ENCODE assay signal across 19 cellular contexts in the genomic region with DNA sequence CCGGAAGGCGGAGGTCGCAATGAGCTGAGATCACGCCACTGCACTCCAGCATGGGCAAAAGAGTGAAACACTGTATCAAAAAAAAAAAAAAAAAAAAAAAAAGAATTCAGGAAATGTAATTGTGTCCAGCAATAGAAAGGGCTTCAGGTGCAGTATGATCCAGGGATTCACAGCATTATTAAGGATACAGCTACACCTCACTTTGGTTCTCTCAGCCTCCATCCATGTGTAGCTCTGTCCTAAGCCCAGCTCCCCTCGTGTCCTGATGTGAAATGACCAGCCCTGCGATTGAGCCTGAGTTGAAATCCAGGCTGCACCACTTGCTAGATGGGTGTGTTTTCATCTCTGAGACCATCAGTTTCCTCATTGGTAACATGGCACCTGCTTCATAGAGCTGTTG. TPM values are rescaled to one million over a fixed set of nuclear protein-coding genes. Genes with fewer than 3 reads are reported as not detected.
"Had no signal": no experiment of that assay in that cellular context is flagged by ENCODE, and none has a peak within 500 bp of the region (broad histone marks: within the 10 kb centered on the region; RNA-seq: fewer than 3 reads in every experiment).

No MANE protein-coding gene starts in this region.

- H3K79me2 ChIP-seq: parathyroid adenoma had no signal

- H3K4me1 ChIP-seq: esophagus muscularis mucosa, lower lobe of right lung, parathyroid adenoma, upper lobe of right lung had no signal

- H3K4me3 ChIP-seq: esophagus muscularis mucosa, lower lobe of right lung, suprapubic skin, upper lobe of right lung had no signal

- H3K4me1 Mint-ChIP-seq: mesothelial cell of epicardium had no signal

- H3K27me3 ChIP-seq: brain microvascular endothelial cell, esophagus muscularis mucosa, suprapubic skin, upper lobe of right lung had no signal

- H3K9me3 ChIP-seq: esophagus muscularis mucosa, lower lobe of right lung, suprapubic skin, upper lobe of right lung had no signal

- H3K27ac ChIP-seq: brain microvascular endothelial cell, esophagus muscularis mucosa, lower lobe of right lung, parathyroid adenoma, suprapubic skin, upper lobe of right lung had no signal

- H3K9ac ChIP-seq: parathyroid adenoma had no signal

- H3K4me3 Mint-ChIP-seq: mesothelial cell of epicardium had no signal

- H3K36me3 Mint-ChIP-seq: immature natural killer cell, mesothelial cell of epicardium had no signal

- H3K36me3 ChIP-seq: brain microvascular endothelial cell, esophagus muscularis mucosa, lower lobe of right lung, suprapubic skin, upper lobe of right lung had no signal

- H3K9me3 Mint-ChIP-seq: immature natural killer cell, mesothelial cell of epicardium had no signal

- FAIRE-seq: endometrium, small intestine had no signal

- ATAC-seq: left cardiac atrium, lower lobe of right lung, upper lobe of right lung had no signal

- DNase-seq: activated gamma-delta T cell, activated T-cell treated with anti-CD3 and anti-CD28 coated beads for 4 hours, brain microvascular endothelial cell, cerebellar nuclear complex, dermis blood vessel endothelial cell, immature natural killer cell, left cardiac atrium, lower lobe of right lung, SHP77, small intestine had no signal

- H3K27ac Mint-ChIP-seq: mesothelial cell of epicardium had no signal

- H2AFZ ChIP-seq: parathyroid adenoma had no signal

RNA-seq across cellular contexts. Expression of a gene that starts 3.0 kb away (rescaled TPM):
- total RNA-seq: activated CD8-positive, alpha-beta memory T cell treated with anti-CD3 and anti-CD28 coated beads for 36 hours; dermis blood vessel endothelial cell; esophagus muscularis mucosa; fibroblast of villous mesenchyme; lower lobe of right lung; myocyte; upper lobe of right lung had no signal
- polyA plus RNA-seq: immature natural killer cell had no signal
